1 cellular context compared by ENCODE assay signal in genomic region chr16:66604376-66605176, GRCh38.
TF ChIP-seq lines count a peak whose summit lies in the region.

A gene with protein sequence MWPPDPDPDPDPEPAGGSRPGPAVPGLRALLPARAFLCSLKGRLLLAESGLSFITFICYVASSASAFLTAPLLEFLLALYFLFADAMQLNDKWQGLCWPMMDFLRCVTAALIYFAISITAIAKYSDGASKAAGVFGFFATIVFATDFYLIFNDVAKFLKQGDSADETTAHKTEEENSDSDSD (plus strand): TSS chr16:66604704. CDS start chr16:66604806, 102 bp downstream.

TF ChIP-seq in HEK293, 187 proteins besides CTCF, POLR2A, EP300 and RAD21 (continued from another document):
- TF ChIP-seq, protein P1, sequence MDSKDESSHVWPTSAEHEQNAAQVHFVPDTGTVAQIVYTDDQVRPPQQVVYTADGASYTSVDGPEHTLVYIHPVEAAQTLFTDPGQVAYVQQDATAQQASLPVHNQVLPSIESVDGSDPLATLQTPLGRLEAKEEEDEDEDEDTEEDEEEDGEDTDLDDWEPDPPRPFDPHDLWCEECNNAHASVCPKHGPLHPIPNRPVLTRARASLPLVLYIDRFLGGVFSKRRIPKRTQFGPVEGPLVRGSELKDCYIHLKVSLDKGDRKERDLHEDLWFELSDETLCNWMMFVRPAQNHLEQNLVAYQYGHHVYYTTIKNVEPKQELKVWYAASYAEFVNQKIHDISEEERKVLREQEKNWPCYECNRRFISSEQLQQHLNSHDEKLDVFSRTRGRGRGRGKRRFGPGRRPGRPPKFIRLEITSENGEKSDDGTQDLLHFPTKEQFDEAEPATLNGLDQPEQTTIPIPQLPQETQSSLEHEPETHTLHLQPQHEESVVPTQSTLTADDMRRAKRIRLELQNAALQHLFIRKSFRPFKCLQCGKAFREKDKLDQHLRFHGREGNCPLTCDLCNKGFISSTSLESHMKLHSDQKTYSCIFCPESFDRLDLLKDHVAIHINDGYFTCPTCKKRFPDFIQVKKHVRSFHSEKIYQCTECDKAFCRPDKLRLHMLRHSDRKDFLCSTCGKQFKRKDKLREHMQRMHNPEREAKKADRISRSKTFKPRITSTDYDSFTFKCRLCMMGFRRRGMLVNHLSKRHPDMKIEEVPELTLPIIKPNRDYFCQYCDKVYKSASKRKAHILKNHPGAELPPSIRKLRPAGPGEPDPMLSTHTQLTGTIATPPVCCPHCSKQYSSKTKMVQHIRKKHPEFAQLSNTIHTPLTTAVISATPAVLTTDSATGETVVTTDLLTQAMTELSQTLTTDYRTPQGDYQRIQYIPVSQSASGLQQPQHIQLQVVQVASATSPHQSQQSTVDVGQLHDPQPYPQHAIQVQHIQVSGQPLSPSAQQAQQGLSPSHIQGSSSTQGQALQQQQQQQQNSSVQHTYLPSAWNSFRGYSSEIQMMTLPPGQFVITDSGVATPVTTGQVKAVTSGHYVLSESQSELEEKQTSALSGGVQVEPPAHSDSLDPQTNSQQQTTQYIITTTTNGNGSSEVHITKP (tag by site-specific recombination; IDR thresholded peaks at IDR 0.05), result no peak
- TF ChIP-seq ZSCAN16 (tag by site-specific recombination; IDR thresholded peaks at IDR 0.05) (no peak), ZNF362 (tag by site-specific recombination; IDR thresholded peaks at IDR 0.05) (no peak), ZBTB7A (tag by site-specific recombination; IDR thresholded peaks at IDR 0.05; ENCODE audit: low read depth) (peak; percentile 48; the same call in 1 of the 2 replicates), ZNF777 (tag by site-specific recombination; IDR thresholded peaks at IDR 0.05; ENCODE audit: borderline replicate concordance) (peak; percentile 65; the same call in 1 of the 2 replicates), ZNF830 (tag by site-specific recombination; IDR thresholded peaks at IDR 0.05; ENCODE audit: low read depth) (no peak), ZNF785 (tag by site-specific recombination; IDR thresholded peaks at IDR 0.05) (peak; percentile 71; the same call in 1 of the 2 replicates), GLIS1 (tag by site-specific recombination; IDR thresholded peaks at IDR 0.05) (peak; percentile 25; the same call in 1 of the 2 replicates), ZNF324 (tag by site-specific recombination; IDR thresholded peaks at IDR 0.05) (no peak), ZBTB11 (tag by site-specific recombination; conservative IDR thresholded peaks at IDR 0.05; ENCODE audit: low read depth) (0 out of 2 replicates have a peak, but pooled peaks have one; percentile 5), ZNF341 (tag by site-specific recombination; IDR thresholded peaks at IDR 0.05; ENCODE audit: low read depth) (peak; percentile 76), ZNF776 (tag by site-specific recombination; IDR thresholded peaks at IDR 0.05; ENCODE audit: borderline replicate concordance) (no peak), ZNF544 (tag by site-specific recombination; IDR thresholded peaks at IDR 0.05) (no peak), SP3 (tag by site-specific recombination; IDR thresholded peaks at IDR 0.05) (peak; percentile 79), ZNF404 (tag by site-specific recombination; IDR thresholded peaks at IDR 0.05) (no peak), OVOL3 (tag by site-specific recombination; IDR thresholded peaks at IDR 0.05) (no peak), ZNF473 (tag by site-specific recombination; IDR thresholded peaks at IDR 0.05) (no peak), KLF1 (tag by site-specific recombination; IDR thresholded peaks at IDR 0.05) (0 out of 2 replicates have a peak, but pooled peaks have one; percentile 5), BCL11A (tag by site-specific recombination; IDR thresholded peaks at IDR 0.05; ENCODE audit: low read depth) (no peak), PRDM1 (tag by site-specific recombination; IDR thresholded peaks at IDR 0.05) (no peak), GLIS2 (tag by site-specific recombination; IDR thresholded peaks at IDR 0.05) (peak; percentile 33; the same call in 1 of the 2 replicates), KLF8 (tag by site-specific recombination; IDR thresholded peaks at IDR 0.05) (0 out of 2 replicates have a peak, but pooled peaks have one; percentile 11), ZNF24 (tag by site-specific recombination; IDR thresholded peaks at IDR 0.05) (0 out of 2 replicates have a peak, but pooled peaks have one; percentile 12), ZNF701 (tag by site-specific recombination; IDR thresholded peaks at IDR 0.05) (no peak), ZNF175 (tag by site-specific recombination; IDR thresholded peaks at IDR 0.05) (no peak), ZNF174 (tag by site-specific recombination; IDR thresholded peaks at IDR 0.05) (no peak), ZNF561 (tag by site-specific recombination; IDR thresholded peaks at IDR 0.05; ENCODE audit: borderline replicate concordance) (peak; percentile 92; the same call in 1 of the 2 replicates), MYNN (tag by site-specific recombination; IDR thresholded peaks at IDR 0.05; ENCODE audit: borderline replicate concordance) (no peak), ZNF76 (tag by site-specific recombination; IDR thresholded peaks at IDR 0.05; ENCODE audit: borderline replicate concordance, low read depth) (0 out of 2 replicates have a peak, but pooled peaks have one; percentile 3), ZNF280C (tag by site-specific recombination; IDR thresholded peaks at IDR 0.05) (no peak)
TF ChIP-seq in HEK293: peak in this region for 15.
